11 cellular contexts compared by ENCODE assay signal in the genomic region with DNA sequence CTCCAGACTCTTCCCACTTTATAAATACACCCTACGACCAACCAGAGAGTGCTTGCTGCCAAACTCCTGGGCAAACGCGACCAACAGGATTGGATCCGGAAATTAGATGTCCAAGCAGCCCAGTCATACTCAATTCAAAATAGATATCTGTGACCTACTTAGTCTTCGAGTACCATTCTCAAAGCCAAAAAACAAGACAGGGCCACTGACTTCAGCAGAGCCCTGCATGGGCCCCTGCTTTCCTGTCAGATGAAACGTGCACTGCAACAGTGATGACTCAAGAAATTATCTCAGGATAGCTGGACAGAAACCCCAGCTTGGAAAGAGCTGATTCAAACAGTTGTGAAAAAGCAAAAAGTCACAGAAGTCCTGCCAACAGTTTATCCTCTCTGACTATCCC. TPM values are rescaled to one million over a fixed set of nuclear protein-coding genes. Genes with fewer than 3 reads are reported as not detected.
DNase-seq lines count a peak whose midpoint lies in the region; ATAC-seq and TF ChIP-seq lines count a peak whose summit lies in the region.
"Had no signal": no experiment of that assay in that cellular context is flagged by ENCODE, and none has a peak within 500 bp of the region (broad histone marks: within the 10 kb centered on the region; RNA-seq: fewer than 3 reads in every experiment).

No MANE protein-coding gene starts in this region.

- H3K4me1 ChIP-seq in lung (ENCODE audit: control insufficient read depth in 2 of 2, insufficient read depth in 2 of 2, low read length in 2 of 2), result peaks cover 21 to 47% of the 10 kb centered on the region in 2 donors

- no peak for TF ChIP-seq CTCF in lung (IDR thresholded peaks at IDR 0.05; ENCODE audit: control extremely low read depth, extremely low read depth)
- no peak for TF ChIP-seq CTCF in GM13976 (IDR thresholded peaks at IDR 0.05; ENCODE audit: borderline replicate concordance, control extremely low read depth, extremely low read depth, insufficient read depth, missing control alignments)

- no peak overlapping the region for H3K4me3 ChIP-seq in lung
- H3K4me3 ChIP-seq: gastroesophageal sphincter, PC-9, stomach had no signal

- H3K4me3 Mint-ChIP-seq in activated T-helper 1 cell treated with anti-CD3 and anti-CD28 coated beads, Interleukin-12 subunit alpha, Interleukin-12 subunit beta, Interleukin-2, Interleukin-4 antibody, amounts not matched to agents 30 ng/mL and 10 ng/mL and 1 ng/mL, durations not matched to agents 14 hours and 24 hours and 36 hours, result peak overlapping the region; percentile 59

- no peaks in the 10 kb centered on the region for H3K9me3 Mint-ChIP-seq in activated T-helper 1 cell treated with anti-CD3 and anti-CD28 coated beads, Interleukin-12 subunit alpha, Interleukin-12 subunit beta, Interleukin-2, Interleukin-4 antibody, amounts not matched to agents 30 ng/mL and 10 ng/mL and 1 ng/mL, durations not matched to agents 14 hours and 24 hours and 36 hours

- peak overlapping the region; percentile 5 to 61 for H3K27ac ChIP-seq in lung (ENCODE audit: low read depth in 1 of 2, low read length in 1 of 2)
- H3K27ac ChIP-seq: gastroesophageal sphincter, PC-9 had no signal

- H3K27me3 ChIP-seq in lung (ENCODE audit: control insufficient read depth, insufficient read depth), result no peaks in the 10 kb centered on the region
- H3K27me3 ChIP-seq: gastroesophageal sphincter, stomach had no signal

- H3K27me3 Mint-ChIP-seq in activated T-helper 1 cell treated with anti-CD3 and anti-CD28 coated beads, Interleukin-12 subunit alpha, Interleukin-12 subunit beta, Interleukin-2, Interleukin-4 antibody, amounts not matched to agents 30 ng/mL and 10 ng/mL and 1 ng/mL, durations not matched to agents 14 hours and 24 hours and 36 hours (ENCODE audit: insufficient read depth), result no peaks in the 10 kb centered on the region

- peak overlapping the region; percentile 64 for H3K27ac Mint-ChIP-seq in activated T-helper 1 cell treated with anti-CD3 and anti-CD28 coated beads, Interleukin-12 subunit alpha, Interleukin-12 subunit beta, Interleukin-2, Interleukin-4 antibody, amounts not matched to agents 30 ng/mL and 10 ng/mL and 1 ng/mL, durations not matched to agents 14 hours and 24 hours and 36 hours

- peak; percentile 14 for ATAC-seq in GM18511 (IDR thresholded peaks at IDR 0.05; ENCODE audit: unreplicated experiment)
- peak; percentile 30 for ATAC-seq in HG02870 (IDR thresholded peaks at IDR 0.05; ENCODE audit: unreplicated experiment)
- ATAC-seq in lung (ENCODE audit: insufficient read depth, low FRiP score), result no peak
- ATAC-seq: gastroesophageal sphincter had no signal

- H3K4me1 Mint-ChIP-seq in activated T-helper 1 cell treated with anti-CD3 and anti-CD28 coated beads, Interleukin-12 subunit alpha, Interleukin-12 subunit beta, Interleukin-2, Interleukin-4 antibody, amounts not matched to agents 30 ng/mL and 10 ng/mL and 1 ng/mL, durations not matched to agents 14 hours and 24 hours and 36 hours (ENCODE audit: low read depth), result peaks cover 91% of the 10 kb centered on the region

- H3K36me3 ChIP-seq in lung (ENCODE audit: control insufficient read depth in 2 of 2, insufficient read depth in 2 of 2, low read length in 2 of 2), result no peaks in the 10 kb centered on the region
- H3K36me3 ChIP-seq: stomach had no signal

- no peak for DNase-seq in activated T-helper 1 cell treated with anti-CD3 and anti-CD28 coated beads, Interleukin-12 subunit alpha, Interleukin-12 subunit beta, Interleukin-2, Interleukin-4 antibody, amounts not matched to agents 30 ng/mL and 10 ng/mL and 1 ng/mL, durations not matched to agents 14 hours and 24 hours and 36 hours (ENCODE audit: low spot score)
- DNase-seq in lung (ENCODE audit: low spot score) (no peak), GM13976 (ENCODE audit: low spot score) (no peak), NCI-H82 (lab: John Stamatoyannopoulos, UW) (no peak), NCI-H1048 (lab: John Stamatoyannopoulos, UW) (no peak), hippocampal formation (lab: John Stamatoyannopoulos, UW) (no peak)
- DNase-seq: PC-9, stomach had no signal

- intact Hi-C loops in activated T-helper 1 cell treated with anti-CD3 and anti-CD28 coated beads, Interleukin-12 subunit alpha, Interleukin-12 subunit beta, Interleukin-2, Interleukin-4 antibody, amounts not matched to agents 30 ng/mL and 10 ng/mL and 1 ng/mL, durations not matched to agents 14 hours and 24 hours and 36 hours (cut with micrococcal nuclease), result no loop called here

- WGBS in lung, 2 donors, result 58 to 66% methylated on average over 6 of the region's 6 CpGs

- no peaks in the 10 kb centered on the region for H3K9me3 ChIP-seq in lung (ENCODE audit: control insufficient read depth in 2 of 2, insufficient read depth in 1 of 2, low read length in 1 of 2)
- H3K9me3 ChIP-seq: gastroesophageal sphincter, stomach had no signal

- peaks cover 9% of the 10 kb centered on the region for H3K36me3 Mint-ChIP-seq in activated T-helper 1 cell treated with anti-CD3 and anti-CD28 coated beads, Interleukin-12 subunit alpha, Interleukin-12 subunit beta, Interleukin-2, Interleukin-4 antibody, amounts not matched to agents 30 ng/mL and 10 ng/mL and 1 ng/mL, durations not matched to agents 14 hours and 24 hours and 36 hours (ENCODE audit: low read depth)

- in situ Hi-C loops in GM13976 (cut with MboI; ENCODE audit: low sequenced_read_pairs, unreplicated experiment), result no loop called here

RNA-seq across cellular contexts. Expression of a gene that starts 17.6 kb away (rescaled TPM):
- total RNA-seq in activated T-helper 1 cell treated with anti-CD3 and anti-CD28 coated beads, Interleukin-12 subunit alpha, Interleukin-12 subunit beta, Interleukin-2, Interleukin-4 antibody, amounts not matched to agents 30 ng/mL and 10 ng/mL and 1 ng/mL, durations not matched to agents 14 hours and 24 hours and 36 hours, result 33.4 and 34.8 TPM in 2 replicates
- total RNA-seq in lung, result 10 to 100 TPM; 27.0 to 45.2 TPM
- polyA plus RNA-seq in lung, result 100 to 1,000 TPM in 1 of 2 donors, 10 to 100 TPM in 1; 41.9 to 132 TPM
